Comparison of ENCODE assay signal across 1 cellular context in genomic region chr15:90680371-90680935, GRCh38.
TF ChIP-seq lines count a peak whose summit lies in the region.

No MANE protein-coding gene starts in this region.

TF ChIP-seq in HepG2, 621 proteins besides CTCF, POLR2A, EP300 and RAD21 (continued from another document):
- no peak for TF ChIP-seq ZNF275 (CRISPR knock-in tag; IDR thresholded peaks at IDR 0.05; ENCODE audit: borderline replicate concordance)
- TF ChIP-seq ZNF550 (CRISPR knock-in tag; IDR thresholded peaks at IDR 0.05; ENCODE audit: borderline replicate concordance) = no peak
- TF ChIP-seq HNRNPLL (IDR thresholded peaks at IDR 0.05; ENCODE audit: low read depth, low read length, poor library complexity, severe bottlenecking) = no peak
- no peak for TF ChIP-seq ZNF678 (CRISPR knock-in tag; IDR thresholded peaks at IDR 0.05)
- TF ChIP-seq MATR3 (CRISPR knock-in tag; IDR thresholded peaks at IDR 0.05) = no peak
- TF ChIP-seq SP4 (CRISPR knock-in tag; IDR thresholded peaks at IDR 0.05) = no peak
- no peak for TF ChIP-seq GMEB1 (CRISPR knock-in tag; IDR thresholded peaks at IDR 0.05; ENCODE audit: borderline replicate concordance)
- no peak for TF ChIP-seq MEIS2 (CRISPR knock-in tag; IDR thresholded peaks at IDR 0.05)
- no peak for TF ChIP-seq ZNF343 (CRISPR knock-in tag; IDR thresholded peaks at IDR 0.05)
- TF ChIP-seq KDM2A (CRISPR knock-in tag; IDR thresholded peaks at IDR 0.05; ENCODE audit: borderline replicate concordance, low read depth) = no peak
- no peak for TF ChIP-seq HNF4G (IDR thresholded peaks at IDR 0.05; ENCODE audit: borderline replicate concordance, low read depth, low read length)
- TF ChIP-seq HNF4G (CRISPR knock-in tag; IDR thresholded peaks at IDR 0.05; ENCODE audit: borderline replicate concordance, low read depth) = no peak
- TF ChIP-seq ZBTB39 (CRISPR knock-in tag; IDR thresholded peaks at IDR 0.05) = no peak
- TF ChIP-seq ZNF674 (CRISPR knock-in tag; IDR thresholded peaks at IDR 0.05; ENCODE audit: low read depth) = no peak
- no peak for TF ChIP-seq NCOR1 (IDR thresholded peaks at IDR 0.05; ENCODE audit: borderline replicate concordance, low read length)
- no peak for TF ChIP-seq ZNF703 (CRISPR knock-in tag; IDR thresholded peaks at IDR 0.05; ENCODE audit: borderline replicate concordance)
TF ChIP-seq in HepG2: peak in this region for 0.
